In the genomic region with DNA sequence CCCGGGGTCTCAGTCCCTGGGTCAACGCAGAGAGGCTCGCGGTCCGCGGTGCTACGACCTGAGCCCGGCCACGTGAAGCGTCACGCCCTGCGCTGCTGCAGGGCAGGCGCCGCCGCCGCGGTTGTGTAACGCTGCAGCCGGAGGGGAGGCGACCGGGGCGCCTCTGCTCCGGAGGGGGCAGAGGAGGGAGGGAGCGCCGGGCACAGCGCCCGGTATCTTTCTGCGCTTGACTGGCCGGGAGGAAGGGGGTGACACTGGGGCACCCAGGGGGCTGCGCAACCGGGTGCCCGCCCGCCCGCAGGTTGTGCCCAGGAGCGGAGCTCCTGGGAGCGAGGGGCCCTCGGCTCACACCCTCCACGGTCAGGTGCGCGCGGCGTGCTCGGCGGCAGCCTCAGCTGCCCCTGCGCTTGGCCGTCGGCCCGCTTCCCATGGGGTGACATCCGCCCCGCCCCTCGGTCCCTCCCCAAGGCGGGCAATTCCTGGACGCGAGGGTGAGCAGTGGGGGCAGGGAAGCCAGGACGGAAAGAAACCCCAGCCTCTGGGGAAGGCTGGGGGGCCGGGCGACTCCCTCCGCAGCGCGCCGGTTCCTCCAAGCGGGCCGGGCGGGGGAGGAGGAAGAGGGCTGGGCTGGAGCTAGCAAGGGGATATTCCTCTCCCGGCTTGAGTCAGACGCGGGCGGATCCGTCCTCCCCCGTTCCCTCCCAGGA, we compare ENCODE assay signal across 1 cellular context.
TF ChIP-seq lines count a peak whose summit lies in the region.

No MANE protein-coding gene starts in this region.

TF ChIP-seq in HEK293, 187 proteins besides CTCF, POLR2A, EP300 and RAD21 (continued from another document):
- TF ChIP-seq, protein P1, sequence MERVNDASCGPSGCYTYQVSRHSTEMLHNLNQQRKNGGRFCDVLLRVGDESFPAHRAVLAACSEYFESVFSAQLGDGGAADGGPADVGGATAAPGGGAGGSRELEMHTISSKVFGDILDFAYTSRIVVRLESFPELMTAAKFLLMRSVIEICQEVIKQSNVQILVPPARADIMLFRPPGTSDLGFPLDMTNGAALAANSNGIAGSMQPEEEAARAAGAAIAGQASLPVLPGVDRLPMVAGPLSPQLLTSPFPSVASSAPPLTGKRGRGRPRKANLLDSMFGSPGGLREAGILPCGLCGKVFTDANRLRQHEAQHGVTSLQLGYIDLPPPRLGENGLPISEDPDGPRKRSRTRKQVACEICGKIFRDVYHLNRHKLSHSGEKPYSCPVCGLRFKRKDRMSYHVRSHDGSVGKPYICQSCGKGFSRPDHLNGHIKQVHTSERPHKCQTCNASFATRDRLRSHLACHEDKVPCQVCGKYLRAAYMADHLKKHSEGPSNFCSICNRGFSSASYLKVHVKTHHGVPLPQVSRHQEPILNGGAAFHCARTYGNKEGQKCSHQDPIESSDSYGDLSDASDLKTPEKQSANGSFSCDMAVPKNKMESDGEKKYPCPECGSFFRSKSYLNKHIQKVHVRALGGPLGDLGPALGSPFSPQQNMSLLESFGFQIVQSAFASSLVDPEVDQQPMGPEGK (tag by site-specific recombination; IDR thresholded peaks at IDR 0.05): peak; percentile 99
- TF ChIP-seq ZBTB1 (tag by site-specific recombination; IDR thresholded peaks at IDR 0.05): 0 out of 2 replicates have a peak, but pooled peaks have one; percentile 10
- TF ChIP-seq ZNF596 (tag by site-specific recombination; IDR thresholded peaks at IDR 0.05): peak; percentile 47; the same call in 1 of the 2 replicates
- no peak for TF ChIP-seq SETDB1 (IDR thresholded peaks at IDR 0.05; ENCODE audit: insufficient read length, low read length)
- TF ChIP-seq ZNF658 (tag by site-specific recombination; IDR thresholded peaks at IDR 0.05): no peak
- TF ChIP-seq, protein P2, sequence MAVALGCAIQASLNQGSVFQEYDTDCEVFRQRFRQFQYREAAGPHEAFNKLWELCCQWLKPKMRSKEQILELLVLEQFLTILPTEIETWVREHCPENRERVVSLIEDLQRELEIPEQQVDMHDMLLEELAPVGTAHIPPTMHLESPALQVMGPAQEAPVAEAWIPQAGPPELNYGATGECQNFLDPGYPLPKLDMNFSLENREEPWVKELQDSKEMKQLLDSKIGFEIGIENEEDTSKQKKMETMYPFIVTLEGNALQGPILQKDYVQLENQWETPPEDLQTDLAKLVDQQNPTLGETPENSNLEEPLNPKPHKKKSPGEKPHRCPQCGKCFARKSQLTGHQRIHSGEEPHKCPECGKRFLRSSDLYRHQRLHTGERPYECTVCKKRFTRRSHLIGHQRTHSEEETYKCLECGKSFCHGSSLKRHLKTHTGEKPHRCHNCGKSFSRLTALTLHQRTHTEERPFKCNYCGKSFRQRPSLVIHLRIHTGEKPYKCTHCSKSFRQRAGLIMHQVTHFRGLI (tag by site-specific recombination; IDR thresholded peaks at IDR 0.05): peak; percentile 44; the same call in 1 of the 2 replicates
- TF ChIP-seq, protein P3, sequence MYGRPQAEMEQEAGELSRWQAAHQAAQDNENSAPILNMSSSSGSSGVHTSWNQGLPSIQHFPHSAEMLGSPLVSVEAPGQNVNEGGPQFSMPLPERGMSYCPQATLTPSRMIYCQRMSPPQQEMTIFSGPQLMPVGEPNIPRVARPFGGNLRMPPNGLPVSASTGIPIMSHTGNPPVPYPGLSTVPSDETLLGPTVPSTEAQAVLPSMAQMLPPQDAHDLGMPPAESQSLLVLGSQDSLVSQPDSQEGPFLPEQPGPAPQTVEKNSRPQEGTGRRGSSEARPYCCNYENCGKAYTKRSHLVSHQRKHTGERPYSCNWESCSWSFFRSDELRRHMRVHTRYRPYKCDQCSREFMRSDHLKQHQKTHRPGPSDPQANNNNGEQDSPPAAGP (tag by site-specific recombination; IDR thresholded peaks at IDR 0.05): peak; percentile 99
- TF ChIP-seq ZNF561 (tag by site-specific recombination; IDR thresholded peaks at IDR 0.05; ENCODE audit: borderline replicate concordance): peak; percentile 92
- TF ChIP-seq HOXA7 (CRISPR knock-in tag; IDR thresholded peaks at IDR 0.05; ENCODE audit: borderline replicate concordance): no peak
- peak; percentile 98 for TF ChIP-seq ZNF341 (tag by site-specific recombination; IDR thresholded peaks at IDR 0.05; ENCODE audit: low read depth)
- no peak for TF ChIP-seq ZNF626 (tag by site-specific recombination; IDR thresholded peaks at IDR 0.05)
- TF ChIP-seq ZNF24 (tag by site-specific recombination; IDR thresholded peaks at IDR 0.05): peak; percentile 87
- peak; percentile 98 for TF ChIP-seq WT1 (tag by site-specific recombination; IDR thresholded peaks at IDR 0.05)
- TF ChIP-seq ZNF843 (tag by site-specific recombination; IDR thresholded peaks at IDR 0.05): peak; percentile 83
- TF ChIP-seq ZFP69B (tag by site-specific recombination; IDR thresholded peaks at IDR 0.05): peak; percentile 70
- no peak for TF ChIP-seq ZNF529 (tag by site-specific recombination; IDR thresholded peaks at IDR 0.05; ENCODE audit: insufficient replicate concordance)
- TF ChIP-seq ZNF211 (tag by site-specific recombination; IDR thresholded peaks at IDR 0.05; ENCODE audit: low read depth): no peak
- TF ChIP-seq, protein P4, sequence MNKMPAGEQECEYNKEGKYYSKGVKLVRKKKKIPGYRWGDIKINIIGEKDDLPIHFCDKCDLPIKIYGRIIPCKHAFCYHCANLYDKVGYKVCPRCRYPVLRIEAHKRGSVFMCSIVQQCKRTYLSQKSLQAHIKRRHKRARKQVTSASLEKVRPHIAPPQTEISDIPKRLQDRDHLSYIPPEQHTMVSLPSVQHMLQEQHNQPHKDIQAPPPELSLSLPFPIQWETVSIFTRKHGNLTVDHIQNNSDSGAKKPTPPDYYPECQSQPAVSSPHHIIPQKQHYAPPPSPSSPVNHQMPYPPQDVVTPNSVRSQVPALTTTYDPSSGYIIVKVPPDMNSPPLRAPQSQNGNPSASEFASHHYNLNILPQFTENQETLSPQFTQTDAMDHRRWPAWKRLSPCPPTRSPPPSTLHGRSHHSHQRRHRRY (tag by site-specific recombination; IDR thresholded peaks at IDR 0.05): no peak
- no peak for TF ChIP-seq ZNF133 (tag by site-specific recombination; IDR thresholded peaks at IDR 0.05)
- peak; percentile 55 for TF ChIP-seq ZNF335 (tag by site-specific recombination; conservative IDR thresholded peaks at IDR 0.05)
- TF ChIP-seq, protein P5, sequence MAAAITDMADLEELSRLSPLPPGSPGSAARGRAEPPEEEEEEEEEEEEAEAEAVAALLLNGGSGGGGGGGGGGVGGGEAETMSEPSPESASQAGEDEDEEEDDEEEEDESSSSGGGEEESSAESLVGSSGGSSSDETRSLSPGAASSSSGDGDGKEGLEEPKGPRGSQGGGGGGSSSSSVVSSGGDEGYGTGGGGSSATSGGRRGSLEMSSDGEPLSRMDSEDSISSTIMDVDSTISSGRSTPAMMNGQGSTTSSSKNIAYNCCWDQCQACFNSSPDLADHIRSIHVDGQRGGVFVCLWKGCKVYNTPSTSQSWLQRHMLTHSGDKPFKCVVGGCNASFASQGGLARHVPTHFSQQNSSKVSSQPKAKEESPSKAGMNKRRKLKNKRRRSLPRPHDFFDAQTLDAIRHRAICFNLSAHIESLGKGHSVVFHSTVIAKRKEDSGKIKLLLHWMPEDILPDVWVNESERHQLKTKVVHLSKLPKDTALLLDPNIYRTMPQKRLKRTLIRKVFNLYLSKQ (tag by site-specific recombination; IDR thresholded peaks at IDR 0.05; ENCODE audit: borderline replicate concordance): no peak
- peak; percentile 91 for TF ChIP-seq ZBTB20 (tag by site-specific recombination; IDR thresholded peaks at IDR 0.05)
- peak; percentile 51 for TF ChIP-seq ZBTB21 (tag by site-specific recombination; IDR thresholded peaks at IDR 0.05)
- TF ChIP-seq ZNF558 (tag by site-specific recombination; IDR thresholded peaks at IDR 0.05): peak; percentile 34; the same call in 1 of the 2 replicates
- peak; percentile 82; the same call in 1 of the 2 replicates for TF ChIP-seq ZSCAN23 (tag by site-specific recombination; IDR thresholded peaks at IDR 0.05)
- TF ChIP-seq ZNF549 (tag by site-specific recombination; IDR thresholded peaks at IDR 0.05): no peak
- TF ChIP-seq TCF7L2 (IDR thresholded peaks at IDR 0.05; ENCODE audit: borderline replicate concordance, low read depth, low read length): no peak
- TF ChIP-seq, protein P6, sequence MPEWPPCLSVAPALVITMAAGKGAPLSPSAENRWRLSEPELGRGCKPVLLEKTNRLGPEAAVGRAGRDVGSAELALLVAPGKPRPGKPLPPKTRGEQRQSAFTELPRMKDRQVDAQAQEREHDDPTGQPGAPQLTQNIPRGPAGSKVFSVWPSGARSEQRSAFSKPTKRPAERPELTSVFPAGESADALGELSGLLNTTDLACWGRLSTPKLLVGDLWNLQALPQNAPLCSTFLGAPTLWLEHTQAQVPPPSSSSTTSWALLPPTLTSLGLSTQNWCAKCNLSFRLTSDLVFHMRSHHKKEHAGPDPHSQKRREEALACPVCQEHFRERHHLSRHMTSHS (tag by site-specific recombination; IDR thresholded peaks at IDR 0.05): no peak
TF ChIP-seq in HEK293: peak in this region for 78.
